ENCODE assay signal across 8 cellular contexts in the genomic region with DNA sequence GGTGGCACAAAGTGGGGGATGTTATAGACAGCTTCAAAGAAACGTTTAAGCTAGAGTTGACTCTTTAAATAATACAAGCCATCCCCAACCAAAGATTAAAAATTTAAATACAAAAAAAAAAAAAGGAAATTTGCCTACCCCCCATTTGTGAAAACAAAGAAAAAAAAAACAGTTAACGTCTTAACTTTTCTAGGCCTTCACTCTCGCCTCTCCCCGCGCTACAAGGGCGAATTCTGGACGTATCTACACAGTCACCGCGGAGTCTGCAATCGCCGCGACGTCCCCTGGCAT. TPM values are rescaled to one million over a fixed set of nuclear protein-coding genes. Genes with fewer than 3 reads are reported as not detected.
A peak's percentile ranks its signal among the peaks of the same experiment; 100 is the strongest.
DNase-seq lines count a peak whose midpoint lies in the region; ATAC-seq, FAIRE-seq and TF ChIP-seq lines count a peak whose summit lies in the region.

No MANE protein-coding gene starts in this region.

- no peak for DNase-seq in IMR-90
- no peak for DNase-seq in astrocyte (ENCODE audit: low read depth)
- no peak for DNase-seq in keratinocyte (ENCODE audit: low read depth, low spot score)
- no peak for DNase-seq in putamen (ENCODE audit: low spot score)
- DNase-seq in NCI-H1694 (lab: John Stamatoyannopoulos, UW), result no peak
- no peak for DNase-seq in DMS79 treated with DMSO at 0.1 percent for 48 hours (lab: John Stamatoyannopoulos, UW)

- H3K9me1 ChIP-seq in IMR-90 (ENCODE audit: insufficient read depth, low read length) (peaks cover 4% of the 10 kb centered on the region; the same call in 1 of the 2 replicates), keratinocyte (ENCODE audit: control insufficient read depth, extremely low read depth, insufficient read depth, low read length) (no peaks in the 10 kb centered on the region)

- peak overlapping the region; percentile 40; the same call in 1 of the 2 replicates for H2AK5ac ChIP-seq in IMR-90 (ENCODE audit: low read depth, low read length)

- no peak for TF ChIP-seq RAD21 in IMR-90 (IDR thresholded peaks at IDR 0.05; ENCODE audit: low read length)

- H3K4me3 ChIP-seq in IMR-90 (ENCODE audit: insufficient read depth, low read depth, low read length), result peak overlapping the region; percentile 70
- peak overlapping the region; percentile 71 for H3K4me3 ChIP-seq in astrocyte (ENCODE audit: insufficient read depth, low read depth, low read length)
- H3K4me3 ChIP-seq in keratinocyte (ENCODE audit: control insufficient read depth in 2 of 3, extremely low read depth in 1 of 3, insufficient read depth in 2 of 3, low read depth in 1 of 3, low read length in 3 of 3), result peak overlapping the region; percentile 62 to 85 (median 70)
- peak overlapping the region; percentile 91 to 93 for H3K4me3 ChIP-seq in stomach smooth muscle (ENCODE audit: low read length in 2 of 2)

- no TSS peak for BruUV-seq in IMR-90 (replicated peaks; lab: Mats Ljungman, UMichigan)

- H3K27ac ChIP-seq in IMR-90 (ENCODE audit: insufficient read depth, low read length), result peak overlapping the region; percentile 84
- peak overlapping the region; percentile 68 for H3K27ac ChIP-seq in astrocyte (ENCODE audit: low read depth, low read length)
- H3K27ac ChIP-seq in keratinocyte (ENCODE audit: control insufficient read depth, insufficient read depth, low read length), result peak overlapping the region; percentile 63
- peak overlapping the region; percentile 76 for H3K27ac ChIP-seq in stomach smooth muscle (ENCODE audit: low read length)

- H3K9ac ChIP-seq in IMR-90 (ENCODE audit: low read depth, low read length), result peak overlapping the region; percentile 87
- H3K9ac ChIP-seq in astrocyte (ENCODE audit: low read length), result peak overlapping the region; percentile 99
- H3K9ac ChIP-seq in keratinocyte (ENCODE audit: control insufficient read depth, extremely low read depth, insufficient read depth, low read length), result peak overlapping the region; percentile 76
- peak overlapping the region; percentile 80 to 84 for H3K9ac ChIP-seq in stomach smooth muscle (ENCODE audit: low read length in 2 of 2)

- no peak overlapping the region for H2BK20ac ChIP-seq in IMR-90 (ENCODE audit: low read depth, low read length)

- peak overlapping the region; percentile 95 for H2BK5ac ChIP-seq in IMR-90 (ENCODE audit: low read depth, low read length, poor library complexity, severe bottlenecking)

- in situ Hi-C loops in IMR-90 (cut with MboI; ENCODE audit: low sequenced_read_pairs), result no loop called here

- POLR2A ChIA-PET in IMR-90 (lab: Charles Lee; ENCODE audit: unreplicated experiment), result no interaction called here

- peak; percentile 0 for ATAC-seq in IMR-90 (ENCODE audit: low read depth)
- no peak for ATAC-seq in GM21723 (IDR thresholded peaks at IDR 0.05; ENCODE audit: unreplicated experiment)

- peak overlapping the region; percentile 71; the same call in 1 of the 3 replicates for H2BK15ac ChIP-seq in IMR-90 (ENCODE audit: low read depth, low read length)

- peak overlapping the region; percentile 97 for H2BK120ac ChIP-seq in IMR-90 (ENCODE audit: low read depth, low read length)

- TF ChIP-seq POLR2A in IMR-90 (IDR thresholded peaks at IDR 0.05; ENCODE audit: low read depth, low read length), result no peak

- H3K4me3 Mint-ChIP-seq in astrocyte (ENCODE audit: unreplicated experiment), result peak overlapping the region; percentile 86

- peak overlapping the region; percentile 93 for H3K18ac ChIP-seq in IMR-90 (ENCODE audit: low read depth, low read length)

- H3K4me2 ChIP-seq in IMR-90 (ENCODE audit: low read depth, low read length) (peak overlapping the region; percentile 97), astrocyte (ENCODE audit: low read length) (peak overlapping the region; percentile 95), keratinocyte (ENCODE audit: control insufficient read depth, extremely low read depth, insufficient read depth, low read depth, low read length) (peak overlapping the region; percentile 94)

- peaks cover 0 to 25% of the 10 kb centered on the region in 2 experiments; a peak in 3 of 4 replicates for H3K79me1 ChIP-seq in IMR-90 (ENCODE audit: low read depth in 1 of 2, low read length in 2 of 2)

- peaks cover 12% of the 10 kb centered on the region for H3K4me1 ChIP-seq in IMR-90 (ENCODE audit: control insufficient read depth, insufficient read depth, low read length)
- H3K4me1 ChIP-seq in astrocyte (ENCODE audit: insufficient read depth, low read length), result peaks cover 27% of the 10 kb centered on the region
- H3K4me1 ChIP-seq in keratinocyte (ENCODE audit: control insufficient read depth, extremely low read depth, insufficient read depth, low read length), result peaks cover 18% of the 10 kb centered on the region
- H3K4me1 ChIP-seq in stomach smooth muscle (ENCODE audit: control insufficient read depth, insufficient read depth, low read length), result peaks cover 38% of the 10 kb centered on the region

- H4K8ac ChIP-seq in IMR-90 (ENCODE audit: low read depth in 2 of 2, low read length in 2 of 2), result peak overlapping the region; percentile 40 to 92

- 10% methylated on average over 6 of the region's 13 CpGs; no CpG with 5 or more reads in 1 of the 2 experiments for WGBS in IMR-90 (ENCODE audit: extremely low coverage in 2 of 2, insufficient read length in 1 of 2), 2 experiments

- peak overlapping the region; percentile 99 for H3K14ac ChIP-seq in IMR-90 (replicated peaks; ENCODE audit: low read depth, low read length)

- CTCF ChIA-PET in IMR-90 (lab: Yijun Ruan, JAX), result no interaction called here

- peaks cover 15% of the 10 kb centered on the region for H3K4me1 Mint-ChIP-seq in astrocyte (ENCODE audit: low read depth, unreplicated experiment)

- TF ChIP-seq CTCF in IMR-90 (conservative IDR thresholded peaks at IDR 0.05; ENCODE audit: low read depth, low read length) (no peak), astrocyte (IDR thresholded peaks at IDR 0.05; ENCODE audit: insufficient read depth, low read depth, low read length) (no peak), keratinocyte (optimal IDR thresholded peaks at IDR 0.05 in 1 of 3, IDR thresholded peaks at IDR 0.05 in 1 of 3, conservative IDR thresholded peaks at IDR 0.05 in 1 of 3; ENCODE audit: extremely low read depth in 1 of 3, insufficient read depth in 2 of 3, low read length in 3 of 3) (no peak)

- peak overlapping the region; percentile 87 for H4K5ac ChIP-seq in IMR-90 (ENCODE audit: low read depth, low read length)

- no peaks in the 10 kb centered on the region for H3K36me3 ChIP-seq in IMR-90 (ENCODE audit: control insufficient read depth, insufficient read depth, low read length)
- H3K36me3 ChIP-seq in astrocyte (ENCODE audit: insufficient read depth, low read length), result no peaks in the 10 kb centered on the region
- no peaks in the 10 kb centered on the region for H3K36me3 ChIP-seq in keratinocyte (ENCODE audit: control insufficient read depth in 2 of 2, extremely low read depth in 1 of 2, insufficient read depth in 2 of 2, low read length in 2 of 2)
- no peaks in the 10 kb centered on the region for H3K36me3 ChIP-seq in stomach smooth muscle (ENCODE audit: control insufficient read depth in 2 of 2, insufficient read depth in 2 of 2, low read length in 2 of 2)

- peak overlapping the region; percentile 99 for H3K4ac ChIP-seq in IMR-90 (ENCODE audit: low read depth, low read length)

- no peaks in the 10 kb centered on the region for H3K27me3 Mint-ChIP-seq in astrocyte (ENCODE audit: low read depth, unreplicated experiment)

- no peaks in the 10 kb centered on the region for H3K36me3 Mint-ChIP-seq in astrocyte (ENCODE audit: low read depth, unreplicated experiment)

- H3K56ac ChIP-seq in IMR-90 (ENCODE audit: extremely low read depth, insufficient read depth, low read length), result peak overlapping the region; percentile 79

- H2AFZ ChIP-seq in IMR-90 (replicated peaks; ENCODE audit: low read length, poor library complexity) (peak overlapping the region; percentile 99), astrocyte (ENCODE audit: low read depth, low read length) (peak overlapping the region; percentile 99), keratinocyte (ENCODE audit: control insufficient read depth, low read length) (peak overlapping the region; percentile 100)

- dilution Hi-C loops in IMR-90 (cut with HindIII; ENCODE audit: low sequenced_read_pairs, unreplicated experiment), result loop anchor here (25.0 kb wide), 1 partner anchor 390 kb away; no protein-coding TSS in a partner anchor
- dilution Hi-C loops in keratinocyte (cut with MboI; ENCODE audit: extremely low pct_ligation_motif_present, low sequenced_read_pairs), result no loop called here

- FAIRE-seq in astrocyte (lab: Jason Lieb, UNC) (no peak), keratinocyte (lab: Jason Lieb, UNC) (no peak)

- H3K27ac Mint-ChIP-seq in astrocyte (ENCODE audit: unreplicated experiment), result peak overlapping the region; percentile 15

- H3K27me3 ChIP-seq in IMR-90 (ENCODE audit: control insufficient read depth, insufficient read depth, low read length) (no peaks in the 10 kb centered on the region), astrocyte (ENCODE audit: insufficient read depth, low read length) (no peaks in the 10 kb centered on the region), keratinocyte (ENCODE audit: control insufficient read depth, extremely low read depth, insufficient read depth, low read length) (no peaks in the 10 kb centered on the region), stomach smooth muscle (ENCODE audit: control insufficient read depth in 1 of 2, insufficient read depth in 2 of 2, low read length in 2 of 2) (no peaks in the 10 kb centered on the region)

- intact Hi-C loops in IMR-90 (cut with micrococcal nuclease), result loop anchor here (1.0 to 5.0 kb wide), 3 partner anchors 135 to 250 kb away; no protein-coding TSS in a partner anchor

- H3K23ac ChIP-seq in IMR-90 (ENCODE audit: low read depth, low read length), result peak overlapping the region; percentile 99

- H3K9me3 ChIP-seq in IMR-90 (ENCODE audit: control insufficient read depth, insufficient read depth, low read length) (no peaks in the 10 kb centered on the region), astrocyte (ENCODE audit: insufficient read depth, low read depth, low read length) (no peaks in the 10 kb centered on the region), keratinocyte (ENCODE audit: control insufficient read depth, low read depth, low read length) (no peaks in the 10 kb centered on the region), stomach smooth muscle (ENCODE audit: control insufficient read depth in 2 of 2, low read length in 2 of 2) (no peaks in the 10 kb centered on the region)

- H3K9me3 Mint-ChIP-seq in astrocyte (ENCODE audit: unreplicated experiment), result no peaks in the 10 kb centered on the region

- H2AK9ac ChIP-seq in IMR-90 (replicated peaks; ENCODE audit: low read depth, low read length, poor library complexity), result peak overlapping the region; percentile 80

- H3K79me2 ChIP-seq in astrocyte (ENCODE audit: insufficient read depth, low read length), result peaks cover 45% of the 10 kb centered on the region
- H3K79me2 ChIP-seq in keratinocyte (ENCODE audit: control insufficient read depth, insufficient read depth, low read length), result peaks cover 40% of the 10 kb centered on the region

- H4K20me1 ChIP-seq in IMR-90 (ENCODE audit: insufficient read depth, low read length), result peaks cover 23% of the 10 kb centered on the region
- H4K20me1 ChIP-seq in astrocyte (ENCODE audit: insufficient read depth, low read length), result peaks cover 37% of the 10 kb centered on the region
- peaks cover 7% of the 10 kb centered on the region for H4K20me1 ChIP-seq in keratinocyte (ENCODE audit: control insufficient read depth, extremely low read depth, insufficient read depth, low read length)

- H4K91ac ChIP-seq in IMR-90 (ENCODE audit: insufficient read depth, low read depth, low read length), result peak overlapping the region; percentile 88

RNA-seq across cellular contexts. Expression of a gene that starts 0.5 kb away (rescaled TPM):
- total RNA-seq in IMR-90 (2012; rRNA removed) (25.6 and 61.9 TPM in 2 replicates), astrocyte (54.8 and 60.2 TPM in 2 replicates)
- polyA plus RNA-seq in IMR-90 (2012; rRNA removed) (17.8 and 23.6 TPM in 2 replicates), keratinocyte (19.2 to 33.2 TPM (median 21.1 TPM) in 3 replicates)
- 6.2 and 9.8 TPM in 2 replicates for polyA plus RNA-seq in IMR-90 (2012; cell fraction: cytosol; rRNA removed)
- polyA plus RNA-seq in IMR-90 (2012; cell fraction: nucleus; rRNA removed; ENCODE audit: low replicate concordance), result 5.4 and 9.6 TPM in 2 replicates
- polyA plus RNA-seq in keratinocyte (2011; ENCODE audit: low read depth), result 27.0 TPM
- 17.2 and 43.6 TPM in 2 replicates for polyA plus RNA-seq in keratinocyte (2011; cell fraction: cytosol; rRNA removed)
- polyA plus RNA-seq in keratinocyte (2011; cell fraction: nucleus; rRNA removed), result 14.9 and 19.5 TPM in 2 replicates
- polyA plus RNA-seq in keratinocyte (2012; ENCODE audit: low replicate concordance), result 21.3 and 29.2 TPM in 2 replicates
- polyA minus RNA-seq in keratinocyte, result 4.2 to 27.9 TPM (median 13.8 TPM) in 3 replicates
- polyA minus RNA-seq in keratinocyte (2011; cell fraction: cytosol; rRNA and poly(A)+ RNA removed), result 28.0 TPM
- polyA minus RNA-seq in keratinocyte (2011; cell fraction: nucleus; rRNA and poly(A)+ RNA removed), result 10.1 and 15.6 TPM in 2 replicates
